Comparison of ENCODE assay signal across 9 cellular contexts in the genomic region with DNA sequence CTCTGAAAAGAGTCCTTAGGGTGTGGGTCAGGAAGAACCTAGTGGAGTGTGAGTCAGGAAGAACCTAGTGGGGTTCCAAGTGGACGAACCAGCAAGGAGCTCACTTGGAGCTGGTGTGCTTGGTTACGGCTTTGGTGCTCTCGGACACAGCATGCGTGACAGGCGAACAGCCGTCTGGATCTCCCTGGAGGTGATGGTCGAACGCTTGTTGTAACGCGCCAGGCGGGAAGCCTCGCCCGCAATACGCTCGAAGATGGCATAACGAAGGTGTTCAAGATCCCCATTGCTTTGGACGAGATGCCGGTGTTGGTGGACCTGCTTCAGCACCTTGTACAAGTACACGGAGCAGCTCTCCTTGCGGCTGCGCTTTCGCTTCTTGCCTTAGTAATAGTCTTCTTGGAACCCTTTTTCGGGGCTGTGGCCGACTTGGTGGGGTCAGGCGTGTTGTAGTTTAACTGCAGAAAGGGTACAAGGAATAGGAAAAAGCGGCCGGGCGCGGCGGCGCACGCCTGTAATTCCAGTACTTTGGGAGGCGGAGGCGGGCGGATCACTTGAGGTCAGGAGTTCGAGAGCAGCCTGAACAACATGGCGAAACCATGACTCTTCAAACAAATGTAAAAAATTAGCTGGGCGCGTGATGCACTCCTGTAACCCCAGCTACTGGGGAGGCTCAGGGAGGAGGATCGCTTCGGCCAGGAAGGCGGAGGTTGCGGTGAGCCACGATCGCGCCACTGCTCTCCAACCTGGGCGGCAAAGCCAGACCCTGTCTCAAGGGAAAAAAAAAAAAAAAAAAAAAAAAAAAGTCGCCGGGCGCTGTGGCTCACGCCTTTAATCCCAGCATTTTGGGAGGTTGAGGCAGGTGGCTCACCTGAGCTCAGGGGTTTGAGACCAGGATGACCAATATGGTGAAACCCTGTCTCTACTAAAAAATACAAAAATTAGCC. TPM values are rescaled to one million over a fixed set of nuclear protein-coding genes. Genes with fewer than 3 reads are reported as not detected.
DNase-seq lines count a peak whose midpoint lies in the region; ATAC-seq and TF ChIP-seq lines count a peak whose summit lies in the region.
"Had no signal": no experiment of that assay in that cellular context is flagged by ENCODE, and none has a peak within 500 bp of the region (broad histone marks: within the 10 kb centered on the region; RNA-seq: fewer than 3 reads in every experiment).

No MANE protein-coding gene starts in this region.

- H3K9me3 ChIP-seq in A673 (ENCODE audit: low read depth, low read length, poor library complexity, severe bottlenecking) = no peaks in the 10 kb centered on the region
- H3K9me3 ChIP-seq in adipocyte (ENCODE audit: control insufficient read depth, low read length) = no peaks in the 10 kb centered on the region
- H3K9me3 ChIP-seq in subcutaneous abdominal adipose tissue (ENCODE audit: control insufficient read depth in 5 of 5, low read length in 5 of 5) = no peaks in the 10 kb centered on the region

- H3K9ac ChIP-seq in adipocyte (ENCODE audit: low read length) (peak overlapping the region; percentile 82), subcutaneous abdominal adipose tissue (ENCODE audit: low read length in 5 of 5) (peak overlapping the region; percentile 1 to 86 (median 70))

- peak overlapping the region; percentile 68 for H3K4me3 ChIP-seq in A673 (ENCODE audit: low read depth, low read length, poor library complexity, severe bottlenecking)
- peak overlapping the region; percentile 88 for H3K4me3 ChIP-seq in adipocyte (ENCODE audit: low read length)
- peak overlapping the region; percentile 72 to 91 (median 83) for H3K4me3 ChIP-seq in subcutaneous abdominal adipose tissue (ENCODE audit: low read depth in 1 of 5, low read length in 5 of 5)

- intact Hi-C loops in A673 (cut with micrococcal nuclease; ENCODE audit: unreplicated experiment) = loop anchor here (2.0 kb wide), 1 partner anchor 25 kb away; a partner anchor contains a TSS

- H3K27me3 ChIP-seq in A673 (replicated peaks; ENCODE audit: insufficient read depth, low read depth, low read length, poor library complexity) (no peaks in the 10 kb centered on the region), adipocyte (replicated peaks; ENCODE audit: control insufficient read depth, insufficient read depth, low read length) (no peaks in the 10 kb centered on the region), subcutaneous abdominal adipose tissue (ENCODE audit: control insufficient read depth in 5 of 5, insufficient read depth in 4 of 5, low read length in 5 of 5) (peaks cover 0 to 3% (median 0%) of the 10 kb centered on the region in 5 donors)

- TSS peak; percentile 36 for BruUV-seq in A673 (replicated peaks; lab: Mats Ljungman, UMichigan)

- H3K36me3 ChIP-seq in A673 (ENCODE audit: insufficient read depth, low read length, poor library complexity, severe bottlenecking) (no peaks in the 10 kb centered on the region), adipocyte (ENCODE audit: control insufficient read depth, insufficient read depth, low read length, severe bottlenecking) (no peaks in the 10 kb centered on the region), subcutaneous abdominal adipose tissue (ENCODE audit: control insufficient read depth in 5 of 5, insufficient read depth in 5 of 5, low read length in 5 of 5) (no peaks in the 10 kb centered on the region)

- CTCF ChIA-PET in A673 (lab: Charles Lee) = no interaction called here
- CTCF ChIA-PET in HEK293T (lab: Yijun Ruan, JAX) = interaction anchor here (1.1 kb wide), 1 partner anchor 29 kb away, joined by 3 read pairs; a partner anchor contains a TSS

- TF ChIP-seq CTCF in A673 (conservative IDR thresholded peaks at IDR 0.05; ENCODE audit: low read depth, low read length) = no peak

- H3K27ac ChIP-seq in A673 (ENCODE audit: low read depth, low read length, poor library complexity, severe bottlenecking) (peak overlapping the region; percentile 93), subcutaneous abdominal adipose tissue (ENCODE audit: low read depth, low read length) (no peak overlapping the region)

- POLR2A ChIA-PET in A673 (lab: Charles Lee; ENCODE audit: low non-redundant PET) (interaction anchor here (0.6 to 4.7 kb wide), 6 partner anchors 16 to 240 kb away, joined by 3 to 78 read pairs (median 4); a partner anchor contains a TSS), HEK293T (lab: Yijun Ruan, JAX) (interaction anchor here (0.6 to 16.0 kb wide), 18 partner anchors 10 to 1838 kb away, joined by 3 to 321 read pairs (median 10); a partner anchor contains a TSS)

- no peak for ATAC-seq in HG03159 (IDR thresholded peaks at IDR 0.05; ENCODE audit: unreplicated experiment)

- H3K4me1 ChIP-seq in A673 (ENCODE audit: insufficient read depth, low read length, poor library complexity, severe bottlenecking) (peaks cover 7% of the 10 kb centered on the region), adipocyte (ENCODE audit: control insufficient read depth, insufficient read depth, low read length) (peaks cover 23% of the 10 kb centered on the region), subcutaneous abdominal adipose tissue (ENCODE audit: control insufficient read depth in 5 of 5, insufficient read depth in 5 of 5, low read length in 5 of 5) (peaks cover 0 to 39% (median 35%) of the 10 kb centered on the region in 5 donors)

- peak; percentile 34 for DNase-seq in A673 (ENCODE audit: low spot score)
- DNase-seq in HEK293T (ENCODE audit: extremely low spot score) = no peak
- DNase-seq in adipocyte (ENCODE audit: low read depth) = peak; percentile 40
- peak; percentile 66 for DNase-seq in left kidney (ENCODE audit: low read depth, low spot score)
- DNase-seq in NCI-H510A (lab: John Stamatoyannopoulos, UW) = no peak
- DNase-seq in DMS 273 treated with DMSO at 0.1 percent for 48 hours (lab: John Stamatoyannopoulos, UW) = no peak

TF ChIP-seq in HEK293T, 16 proteins besides CTCF, POLR2A, EP300 and RAD21:
- peak; percentile 60; the same call in 1 of the 2 replicates for TF ChIP-seq ZNF384 (IDR thresholded peaks at IDR 0.05)
- TF ChIP-seq FOXK2 (IDR thresholded peaks at IDR 0.05) = no peak
- TF ChIP-seq SUZ12 (IDR thresholded peaks at IDR 0.05) = no peak
- TF ChIP-seq FOXA1 (IDR thresholded peaks at IDR 0.05) = no peak

RNA-seq across cellular contexts. Expression of gene OR2B2, which starts 48.0 kb away (rescaled TPM):
- not detected in 2 replicates for total RNA-seq in A673 (2021)
- total RNA-seq: glomerular endothelial cell had no signal

Comparison
In these comparisons a context has a peak if more than half of its experiments do, and no peak if none do; other contexts are left out.
1. DNase-seq: peak in A673 (single experiment), adipocyte (single experiment) and left kidney (single experiment); none in HEK293T (single experiment), NCI-H510A (single experiment) and DMS 273 treated with DMSO at 0.1 percent for 48 hours (single experiment).
2. Peak in every context shown above with its lines, with median percentiles within 50 percentile points of each other: H3K4me3 ChIP-seq.